1 cellular context compared by ENCODE assay signal in genomic region chr1:222814536-222815366, GRCh38.
TF ChIP-seq lines count a peak whose summit lies in the region.

Gene DISP1 (plus strand): TSS chr1:222815039. CDS start chr1:222942824, 127,785 bp downstream.

TF ChIP-seq in HepG2, 621 proteins besides CTCF, POLR2A, EP300 and RAD21 (continued from another document and continues in another):
- TF ChIP-seq, protein P1, sequence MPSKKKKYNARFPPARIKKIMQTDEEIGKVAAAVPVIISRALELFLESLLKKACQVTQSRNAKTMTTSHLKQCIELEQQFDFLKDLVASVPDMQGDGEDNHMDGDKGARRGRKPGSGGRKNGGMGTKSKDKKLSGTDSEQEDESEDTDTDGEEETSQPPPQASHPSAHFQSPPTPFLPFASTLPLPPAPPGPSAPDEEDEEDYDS (CRISPR knock-in tag; IDR thresholded peaks at IDR 0.05), result no peak
- TF ChIP-seq ELK4 (CRISPR knock-in tag; IDR thresholded peaks at IDR 0.05; ENCODE audit: borderline replicate concordance) (0 out of 2 replicates have a peak, but pooled peaks have one; percentile 25), NFYB (CRISPR knock-in tag; IDR thresholded peaks at IDR 0.05) (no peak), E2F5 (CRISPR knock-in tag; conservative IDR thresholded peaks at IDR 0.05) (no peak), CBFB (CRISPR knock-in tag; IDR thresholded peaks at IDR 0.05) (no peak), ZNF772 (CRISPR knock-in tag; IDR thresholded peaks at IDR 0.05) (peak; percentile 61; the same call in 1 of the 2 replicates), MLLT10 (CRISPR knock-in tag; IDR thresholded peaks at IDR 0.05) (no peak), JUNB (CRISPR knock-in tag; IDR thresholded peaks at IDR 0.05; ENCODE audit: borderline replicate concordance) (no peak), ARID2 (CRISPR knock-in tag; IDR thresholded peaks at IDR 0.05; ENCODE audit: borderline replicate concordance) (peak; percentile 64; the same call in 1 of the 2 replicates), CC2D1A (CRISPR knock-in tag; IDR thresholded peaks at IDR 0.05) (no peak), EED (CRISPR knock-in tag; IDR thresholded peaks at IDR 0.05) (0 out of 2 replicates have a peak, but pooled peaks have one; percentile 36), FOXM1 (CRISPR knock-in tag; IDR thresholded peaks at IDR 0.05) (no peak), FOXP4 (CRISPR knock-in tag; IDR thresholded peaks at IDR 0.05) (0 out of 2 replicates have a peak, but pooled peaks have one; percentile 15), U2AF1 (optimal IDR thresholded peaks at IDR 0.05; ENCODE audit: low read depth, low read length) (no peak), KMT2A (CRISPR knock-in tag; IDR thresholded peaks at IDR 0.05) (peak; percentile 90), IKZF5 (CRISPR knock-in tag; IDR thresholded peaks at IDR 0.05) (peak; percentile 36; the same call in 1 of the 2 replicates), ZFP36L1 (CRISPR knock-in tag; IDR thresholded peaks at IDR 0.05) (0 out of 2 replicates have a peak, but pooled peaks have one; percentile 33), RELA (CRISPR knock-in tag; IDR thresholded peaks at IDR 0.05) (no peak), TBX2 (CRISPR knock-in tag; IDR thresholded peaks at IDR 0.05; ENCODE audit: borderline replicate concordance) (peak; percentile 65; the same call in 1 of the 2 replicates), ZNF709 (CRISPR knock-in tag; IDR thresholded peaks at IDR 0.05) (no peak), ETV5 (CRISPR knock-in tag; IDR thresholded peaks at IDR 0.05; ENCODE audit: borderline replicate concordance) (peak; percentile 22; the same call in 1 of the 2 replicates), ZZZ3 (CRISPR knock-in tag; IDR thresholded peaks at IDR 0.05; ENCODE audit: borderline replicate concordance) (0 out of 2 replicates have a peak, but pooled peaks have one; percentile 45), ELF1 (CRISPR knock-in tag; IDR thresholded peaks at IDR 0.05) (peak; percentile 51), ZNF546 (CRISPR knock-in tag; conservative IDR thresholded peaks at IDR 0.05) (0 out of 2 replicates have a peak, but pooled peaks have one; percentile 51), ZNF781 (CRISPR knock-in tag; IDR thresholded peaks at IDR 0.05; ENCODE audit: borderline replicate concordance, not compliant biosample characterization) (peak; percentile 74), ADNP (CRISPR knock-in tag; IDR thresholded peaks at IDR 0.05) (no peak), ZSCAN9 (CRISPR knock-in tag; IDR thresholded peaks at IDR 0.05; ENCODE audit: borderline replicate concordance) (no peak), ZNF292 (CRISPR knock-in tag; IDR thresholded peaks at IDR 0.05; ENCODE audit: borderline replicate concordance, low read depth) (peak; percentile 57; the same call in 1 of the 2 replicates), ZNF441 (CRISPR knock-in tag; IDR thresholded peaks at IDR 0.05; ENCODE audit: borderline replicate concordance) (0 out of 2 replicates have a peak, but pooled peaks have one; percentile 53), ZNF275 (CRISPR knock-in tag; IDR thresholded peaks at IDR 0.05; ENCODE audit: borderline replicate concordance) (no peak), ZNF790 (CRISPR knock-in tag; IDR thresholded peaks at IDR 0.05; ENCODE audit: borderline replicate concordance) (no peak), CBX1 (IDR thresholded peaks at IDR 0.05; ENCODE audit: low read depth) (no peak), ZNF317 (CRISPR knock-in tag; IDR thresholded peaks at IDR 0.05) (peak; percentile 52; the same call in 1 of the 2 replicates), POLR2AphosphoS5 (IDR thresholded peaks at IDR 0.05; ENCODE audit: low read depth, low read length) (peak; percentile 78), TBP (CRISPR knock-in tag; IDR thresholded peaks at IDR 0.05) (no peak), SP2 (CRISPR knock-in tag; IDR thresholded peaks at IDR 0.05) (peak; percentile 83), GPBP1L1 (CRISPR knock-in tag; IDR thresholded peaks at IDR 0.05) (no peak), RBM39 (IDR thresholded peaks at IDR 0.05; ENCODE audit: low read depth, low read length, poor library complexity, severe bottlenecking) (peak; percentile 79), SMYD3 (CRISPR knock-in tag; IDR thresholded peaks at IDR 0.05) (peak; percentile 67; the same call in 1 of the 2 replicates), HNF1B (CRISPR knock-in tag; IDR thresholded peaks at IDR 0.05) (0 out of 2 replicates have a peak, but pooled peaks have one; percentile 46), ZNF30 (CRISPR knock-in tag; IDR thresholded peaks at IDR 0.05) (no peak), ZBTB8A (CRISPR knock-in tag; IDR thresholded peaks at IDR 0.05; ENCODE audit: borderline replicate concordance, low read depth) (no peak), ISL2 (CRISPR knock-in tag; IDR thresholded peaks at IDR 0.05) (peak; percentile 50; the same call in 1 of the 2 replicates), KDM5B (CRISPR knock-in tag; IDR thresholded peaks at IDR 0.05; ENCODE audit: borderline replicate concordance) (peak; percentile 63; the same call in 1 of the 2 replicates), ESRRA (CRISPR knock-in tag; IDR thresholded peaks at IDR 0.05; ENCODE audit: low read depth) (peak; percentile 54; the same call in 1 of the 2 replicates)
- TF ChIP-seq, protein P2, sequence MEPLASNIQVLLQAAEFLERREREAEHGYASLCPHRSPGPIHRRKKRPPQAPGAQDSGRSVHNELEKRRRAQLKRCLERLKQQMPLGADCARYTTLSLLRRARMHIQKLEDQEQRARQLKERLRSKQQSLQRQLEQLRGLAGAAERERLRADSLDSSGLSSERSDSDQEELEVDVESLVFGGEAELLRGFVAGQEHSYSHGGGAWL (CRISPR knock-in tag; IDR thresholded peaks at IDR 0.05), result no peak
- TF ChIP-seq, protein P3, sequence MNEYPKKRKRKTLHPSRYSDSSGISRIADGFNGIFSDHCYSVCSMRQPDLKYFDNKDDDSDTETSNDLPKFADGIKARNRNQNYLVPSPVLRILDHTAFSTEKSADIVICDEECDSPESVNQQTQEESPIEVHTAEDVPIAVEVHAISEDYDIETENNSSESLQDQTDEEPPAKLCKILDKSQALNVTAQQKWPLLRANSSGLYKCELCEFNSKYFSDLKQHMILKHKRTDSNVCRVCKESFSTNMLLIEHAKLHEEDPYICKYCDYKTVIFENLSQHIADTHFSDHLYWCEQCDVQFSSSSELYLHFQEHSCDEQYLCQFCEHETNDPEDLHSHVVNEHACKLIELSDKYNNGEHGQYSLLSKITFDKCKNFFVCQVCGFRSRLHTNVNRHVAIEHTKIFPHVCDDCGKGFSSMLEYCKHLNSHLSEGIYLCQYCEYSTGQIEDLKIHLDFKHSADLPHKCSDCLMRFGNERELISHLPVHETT (CRISPR knock-in tag; conservative IDR thresholded peaks at IDR 0.05), result peak; percentile 31; the same call in 1 of the 2 replicates
- TF ChIP-seq, protein P4, sequence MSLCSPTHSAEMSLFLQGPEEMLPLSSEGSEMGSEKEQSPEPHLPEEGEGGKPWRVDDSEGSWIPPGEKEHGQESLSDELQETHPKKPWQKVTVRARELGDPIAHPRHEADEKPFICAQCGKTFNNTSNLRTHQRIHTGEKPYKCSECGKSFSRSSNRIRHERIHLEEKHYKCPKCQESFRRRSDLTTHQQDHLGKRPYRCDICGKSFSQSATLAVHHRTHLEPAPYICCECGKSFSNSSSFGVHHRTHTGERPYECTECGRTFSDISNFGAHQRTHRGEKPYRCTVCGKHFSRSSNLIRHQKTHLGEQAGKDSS (CRISPR knock-in tag; IDR thresholded peaks at IDR 0.05; ENCODE audit: borderline replicate concordance, low read depth), result 0 out of 2 replicates have a peak, but pooled peaks have one; percentile 30
- TF ChIP-seq, protein P5, sequence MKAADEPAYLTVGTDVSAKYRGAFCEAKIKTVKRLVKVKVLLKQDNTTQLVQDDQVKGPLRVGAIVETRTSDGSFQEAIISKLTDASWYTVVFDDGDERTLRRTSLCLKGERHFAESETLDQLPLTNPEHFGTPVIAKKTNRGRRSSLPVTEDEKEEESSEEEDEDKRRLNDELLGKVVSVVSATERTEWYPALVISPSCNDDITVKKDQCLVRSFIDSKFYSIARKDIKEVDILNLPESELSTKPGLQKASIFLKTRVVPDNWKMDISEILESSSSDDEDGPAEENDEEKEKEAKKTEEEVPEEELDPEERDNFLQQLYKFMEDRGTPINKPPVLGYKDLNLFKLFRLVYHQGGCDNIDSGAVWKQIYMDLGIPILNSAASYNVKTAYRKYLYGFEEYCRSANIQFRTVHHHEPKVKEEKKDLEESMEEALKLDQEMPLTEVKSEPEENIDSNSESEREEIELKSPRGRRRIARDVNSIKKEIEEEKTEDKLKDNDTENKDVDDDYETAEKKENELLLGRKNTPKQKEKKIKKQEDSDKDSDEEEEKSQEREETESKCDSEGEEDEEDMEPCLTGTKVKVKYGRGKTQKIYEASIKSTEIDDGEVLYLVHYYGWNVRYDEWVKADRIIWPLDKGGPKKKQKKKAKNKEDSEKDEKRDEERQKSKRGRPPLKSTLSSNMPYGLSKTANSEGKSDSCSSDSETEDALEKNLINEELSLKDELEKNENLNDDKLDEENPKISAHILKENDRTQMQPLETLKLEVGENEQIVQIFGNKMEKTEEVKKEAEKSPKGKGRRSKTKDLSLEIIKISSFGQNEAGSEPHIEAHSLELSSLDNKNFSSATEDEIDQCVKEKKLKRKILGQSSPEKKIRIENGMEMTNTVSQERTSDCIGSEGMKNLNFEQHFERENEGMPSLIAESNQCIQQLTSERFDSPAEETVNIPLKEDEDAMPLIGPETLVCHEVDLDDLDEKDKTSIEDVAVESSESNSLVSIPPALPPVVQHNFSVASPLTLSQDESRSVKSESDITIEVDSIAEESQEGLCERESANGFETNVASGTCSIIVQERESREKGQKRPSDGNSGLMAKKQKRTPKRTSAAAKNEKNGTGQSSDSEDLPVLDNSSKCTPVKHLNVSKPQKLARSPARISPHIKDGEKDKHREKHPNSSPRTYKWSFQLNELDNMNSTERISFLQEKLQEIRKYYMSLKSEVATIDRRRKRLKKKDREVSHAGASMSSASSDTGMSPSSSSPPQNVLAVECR (CRISPR knock-in tag; IDR thresholded peaks at IDR 0.05; ENCODE audit: borderline replicate concordance), result peak; percentile 78; the same call in 1 of the 2 replicates
